15 cellular contexts compared by ENCODE assay signal in genomic region chr9:136398286-136398685, GRCh38. TPM values are rescaled to one million over a fixed set of nuclear protein-coding genes. Genes with fewer than 3 reads are reported as not detected.
DNase-seq lines count a peak whose midpoint lies in the region; ATAC-seq and TF ChIP-seq lines count a peak whose summit lies in the region.
"Had no signal": no experiment of that assay in that cellular context is flagged by ENCODE, and none has a peak within 500 bp of the region (broad histone marks: within the 10 kb centered on the region; RNA-seq: fewer than 3 reads in every experiment).

No MANE protein-coding gene starts in this region.

- H3K27me3 Mint-ChIP-seq in CD4-positive, alpha-beta T cell: no peaks in the 10 kb centered on the region
- no peaks in the 10 kb centered on the region for H3K27me3 Mint-ChIP-seq in activated naive CD8-positive, alpha-beta T cell treated with anti-CD3 and anti-CD28 coated beads, Interleukin-2, amount 10 ng/mL, durations not matched to agents 7 days and 5 days
- no peaks in the 10 kb centered on the region for H3K27me3 Mint-ChIP-seq in naive thymus-derived CD4-positive, alpha-beta T cell

- peaks cover 65% of the 10 kb centered on the region for H3K36me3 ChIP-seq in HUES64 (ENCODE audit: insufficient read depth, low read length)
- H3K36me3 ChIP-seq in naive thymus-derived CD4-positive, alpha-beta T cell (ENCODE audit: control insufficient read depth in 2 of 3, insufficient read depth in 3 of 3, low read length in 3 of 3): peaks cover 0 to 64% (median 18%) of the 10 kb centered on the region in 3 experiments
- peaks cover 0 to 58% (median 13%) of the 10 kb centered on the region in 3 donors for H3K36me3 ChIP-seq in tibial nerve
- H3K36me3 ChIP-seq in colonic mucosa: no peaks in the 10 kb centered on the region
- no peaks in the 10 kb centered on the region for H3K36me3 ChIP-seq in mucosa of descending colon (ENCODE audit: low read depth)

- TF ChIP-seq CTCF in CD4-positive, alpha-beta T cell (IDR thresholded peaks at IDR 0.05): no peak
- TF ChIP-seq CTCF in tibial nerve (IDR thresholded peaks at IDR 0.05) (no peak), colonic mucosa (IDR thresholded peaks at IDR 0.05) (no peak), mucosa of descending colon (IDR thresholded peaks at IDR 0.05) (no peak)

- POLR2A ChIA-PET in CD4-positive, alpha-beta T cell (lab: Charles Lee): no interaction called here
- POLR2A ChIA-PET in activated naive CD8-positive, alpha-beta T cell treated with anti-CD3 and anti-CD28 coated beads, Interleukin-2, amount 10 ng/mL, durations not matched to agents 7 days and 5 days (lab: Charles Lee): no interaction called here
- POLR2A ChIA-PET in naive thymus-derived CD4-positive, alpha-beta T cell (lab: Charles Lee): interaction anchor here (0.8 to 1.7 kb wide), 2 partner anchors 35 to 165 kb away, joined by 4 to 6 read pairs; partner anchors contain the start of gene DNLZ

- H3K9ac ChIP-seq in HUES64 (ENCODE audit: low read depth, low read length) (no peak overlapping the region), colonic mucosa (ENCODE audit: low read depth in 2 of 2, low read length in 2 of 2) (no peak overlapping the region)
- H3K9ac ChIP-seq: parathyroid adenoma had no signal

- no peak for DNase-seq in CD4-positive, alpha-beta T cell
- no peak for DNase-seq in activated naive CD8-positive, alpha-beta T cell treated with anti-CD3 and anti-CD28 coated beads, Interleukin-2, amount 10 ng/mL, durations not matched to agents 7 days and 5 days
- DNase-seq in naive thymus-derived CD4-positive, alpha-beta T cell: no peak
- DNase-seq in tibial nerve (ENCODE audit: low spot score in 2 of 2): no peak
- no peak for DNase-seq in colonic mucosa
- no peak for DNase-seq in NCI-H2227 treated with DMSO at 0.1 percent for 48 hours (lab: John Stamatoyannopoulos, UW)
- no peak for DNase-seq in mucosa of descending colon
- DNase-seq: activated naive CD4-positive, alpha-beta T cell; DMS79 treated with DMSO at 0.1 percent for 48 hours; effector CD8-positive, alpha-beta T cell; NCI-H1048; stimulated activated CD4-positive, alpha-beta T cell treated with anti-CD3 and anti-CD28 coated beads, Interleukin-4, amount 100 ng/mL, for 24 hours had no signal

- CTCF ChIA-PET in CD4-positive, alpha-beta T cell (lab: Charles Lee): interaction anchor here (1.5 kb wide), 1 partner anchor 35 kb away, joined by 7 read pairs; the partner anchor contains the start of gene DNLZ
- CTCF ChIA-PET in naive thymus-derived CD4-positive, alpha-beta T cell (lab: Charles Lee): interaction anchor here (1.1 kb wide), 1 partner anchor 11 kb away, joined by 3 read pairs; no protein-coding TSS in a partner anchor

- peak overlapping the region; percentile 99 for H3K4me3 ChIP-seq in HUES64 (ENCODE audit: low read length)
- no peak overlapping the region for H3K4me3 ChIP-seq in naive thymus-derived CD4-positive, alpha-beta T cell (ENCODE audit: low read length)
- H3K4me3 ChIP-seq in tibial nerve: no peak overlapping the region
- H3K4me3 ChIP-seq in colonic mucosa: no peak overlapping the region
- H3K4me3 ChIP-seq in mucosa of descending colon: no peak overlapping the region

- TF ChIP-seq EP300 in tibial nerve (IDR thresholded peaks at IDR 0.05): no peak

- peaks cover 21% of the 10 kb centered on the region for H3K36me3 Mint-ChIP-seq in CD4-positive, alpha-beta T cell (ENCODE audit: low read depth)
- H3K36me3 Mint-ChIP-seq in activated naive CD8-positive, alpha-beta T cell treated with anti-CD3 and anti-CD28 coated beads, Interleukin-2, amount 10 ng/mL, durations not matched to agents 7 days and 5 days: peaks cover 17% of the 10 kb centered on the region
- H3K36me3 Mint-ChIP-seq in naive thymus-derived CD4-positive, alpha-beta T cell: peaks cover 0 to 14% (median 0%) of the 10 kb centered on the region in 5 donors

- no peaks in the 10 kb centered on the region for H3K4me1 ChIP-seq in HUES64 (ENCODE audit: insufficient read depth, low read length)
- peaks cover 16 to 19% of the 10 kb centered on the region in 2 donors for H3K4me1 ChIP-seq in naive thymus-derived CD4-positive, alpha-beta T cell (ENCODE audit: control insufficient read depth in 2 of 2, insufficient read depth in 2 of 2, low read length in 2 of 2)
- H3K4me1 ChIP-seq in tibial nerve: peaks cover 0 to 30% (median 18%) of the 10 kb centered on the region in 4 donors
- H3K4me1 ChIP-seq in colonic mucosa: peaks cover 16% of the 10 kb centered on the region
- peaks cover 20% of the 10 kb centered on the region for H3K4me1 ChIP-seq in mucosa of descending colon (ENCODE audit: low read depth)
- H3K4me1 ChIP-seq: parathyroid adenoma had no signal

- H3K9me3 Mint-ChIP-seq in CD4-positive, alpha-beta T cell: no peaks in the 10 kb centered on the region
- no peaks in the 10 kb centered on the region for H3K9me3 Mint-ChIP-seq in activated naive CD8-positive, alpha-beta T cell treated with anti-CD3 and anti-CD28 coated beads, Interleukin-2, amount 10 ng/mL, durations not matched to agents 7 days and 5 days
- no peaks in the 10 kb centered on the region for H3K9me3 Mint-ChIP-seq in naive thymus-derived CD4-positive, alpha-beta T cell

- H3K4me3 Mint-ChIP-seq in CD4-positive, alpha-beta T cell: peak overlapping the region; percentile 88
- peak overlapping the region; percentile 84 for H3K4me3 Mint-ChIP-seq in activated naive CD8-positive, alpha-beta T cell treated with anti-CD3 and anti-CD28 coated beads, Interleukin-2, amount 10 ng/mL, durations not matched to agents 7 days and 5 days
- peak overlapping the region; percentile 83 to 90 (median 86) for H3K4me3 Mint-ChIP-seq in naive thymus-derived CD4-positive, alpha-beta T cell

- no peaks in the 10 kb centered on the region for H3K9me3 ChIP-seq in CD4-positive, alpha-beta T cell (ENCODE audit: control insufficient read depth, low read length)
- H3K9me3 ChIP-seq in HUES64 (ENCODE audit: insufficient read depth, low read depth, low read length): no peaks in the 10 kb centered on the region
- H3K9me3 ChIP-seq in naive thymus-derived CD4-positive, alpha-beta T cell (ENCODE audit: control insufficient read depth in 2 of 3, low read length in 3 of 3): no peaks in the 10 kb centered on the region
- H3K9me3 ChIP-seq in tibial nerve: no peaks in the 10 kb centered on the region
- no peaks in the 10 kb centered on the region for H3K9me3 ChIP-seq in colonic mucosa
- no peaks in the 10 kb centered on the region for H3K9me3 ChIP-seq in mucosa of descending colon
- H3K9me3 ChIP-seq: upper lobe of left lung had no signal

- H3K27ac Mint-ChIP-seq in CD4-positive, alpha-beta T cell: no peak overlapping the region
- H3K27ac Mint-ChIP-seq in activated naive CD8-positive, alpha-beta T cell treated with anti-CD3 and anti-CD28 coated beads, Interleukin-2, amount 10 ng/mL, durations not matched to agents 7 days and 5 days: no peak overlapping the region
- peak overlapping the region in 2 of 9 donors; percentile 43 to 75 for H3K27ac Mint-ChIP-seq in naive thymus-derived CD4-positive, alpha-beta T cell

- no peaks in the 10 kb centered on the region for H3K27me3 ChIP-seq in CD4-positive, alpha-beta T cell (ENCODE audit: control insufficient read depth, insufficient read depth, low read length)
- H3K27me3 ChIP-seq in HUES64 (ENCODE audit: insufficient read depth, low read length) (no peaks in the 10 kb centered on the region), tibial nerve (no peaks in the 10 kb centered on the region), colonic mucosa (no peaks in the 10 kb centered on the region)
- no peaks in the 10 kb centered on the region for H3K27me3 ChIP-seq in naive thymus-derived CD4-positive, alpha-beta T cell (ENCODE audit: control insufficient read depth in 2 of 2, insufficient read depth in 2 of 2, low read length in 2 of 2)
- H3K27me3 ChIP-seq: upper lobe of left lung had no signal

- 94% methylated on average over 12 of the region's 12 CpGs for WGBS in HUES64
- 90 to 97% methylated on average over 12 of the region's 12 CpGs for WGBS in tibial nerve, 2 donors

- TF ChIP-seq POLR2A in tibial nerve (IDR thresholded peaks at IDR 0.05): no peak

- no peak for ATAC-seq in CD4-positive, alpha-beta T cell (ENCODE audit: poor library complexity)
- no peak for ATAC-seq in activated naive CD8-positive, alpha-beta T cell treated with anti-CD3 and anti-CD28 coated beads, Interleukin-2, amount 10 ng/mL, durations not matched to agents 7 days and 5 days (ENCODE audit: low read depth)
- ATAC-seq in naive thymus-derived CD4-positive, alpha-beta T cell: no peak
- ATAC-seq in mucosa of descending colon: no peak

- intact Hi-C loops in CD4-positive, alpha-beta T cell (cut with DNase I, micrococcal nuclease): no loop called here
- intact Hi-C loops in naive thymus-derived CD4-positive, alpha-beta T cell (cut with micrococcal nuclease): no loop called here
- intact Hi-C loops in colonic mucosa (cut with DNase I): no loop called here
- intact Hi-C loops in mucosa of descending colon (cut with DNase I, micrococcal nuclease): no loop called here

- H3K4me1 Mint-ChIP-seq in CD4-positive, alpha-beta T cell (ENCODE audit: low read depth): peaks cover 21% of the 10 kb centered on the region
- peaks cover 26% of the 10 kb centered on the region for H3K4me1 Mint-ChIP-seq in activated naive CD8-positive, alpha-beta T cell treated with anti-CD3 and anti-CD28 coated beads, Interleukin-2, amount 10 ng/mL, durations not matched to agents 7 days and 5 days
- peaks cover 16 to 41% (median 26%) of the 10 kb centered on the region in 7 donors for H3K4me1 Mint-ChIP-seq in naive thymus-derived CD4-positive, alpha-beta T cell

- H3K27ac ChIP-seq in CD4-positive, alpha-beta T cell (ENCODE audit: low read depth, low read length): no peak overlapping the region
- H3K27ac ChIP-seq in HUES64 (ENCODE audit: low read depth, low read length): no peak overlapping the region; the same call in 1 of the 2 replicates
- no peak overlapping the region for H3K27ac ChIP-seq in naive thymus-derived CD4-positive, alpha-beta T cell (ENCODE audit: low read depth, low read length)
- H3K27ac ChIP-seq in tibial nerve: peak overlapping the region in 1 of 4 donors; percentile 80
- H3K27ac ChIP-seq in colonic mucosa: no peak overlapping the region
- H3K27ac ChIP-seq: parathyroid adenoma, upper lobe of left lung had no signal

RNA-seq across cellular contexts. Expression of gene SNAPC4, which starts 1.7 kb away (rescaled TPM):
- 1 to 10 TPM; 7.7 to 8.0 TPM for total RNA-seq in CD4-positive, alpha-beta T cell
- 12.8 TPM for polyA plus RNA-seq in HUES64 (2013, experiment 1 of 2)
- 8.4 TPM for polyA plus RNA-seq in HUES64 (2013, experiment 2 of 2)
- 1 to 10 TPM; 9.6 to 9.9 TPM for total RNA-seq in activated naive CD8-positive, alpha-beta T cell treated with anti-CD3 and anti-CD28 coated beads, Interleukin-2, amount 10 ng/mL, durations not matched to agents 7 days and 5 days
- total RNA-seq in naive thymus-derived CD4-positive, alpha-beta T cell: 10 to 100 TPM; 10.0 to 16.3 (median 12.8) TPM
- polyA plus RNA-seq in naive thymus-derived CD4-positive, alpha-beta T cell: 1 to 10 TPM; 1.2 to 2.7 TPM
- 10 to 100 TPM in 1 of 4 donors, 1 to 10 TPM in 3; 7.0 to 21.0 (median 9.5) TPM for total RNA-seq in tibial nerve
- total RNA-seq in colonic mucosa: 1 to 10 TPM; 6.0 to 9.7 TPM
- total RNA-seq in mucosa of descending colon: 1 to 10 TPM; 7.4 to 7.6 (median 7.6) TPM

RNA-seq across cellular contexts. Expression of gene ENTR1, which starts 12.1 kb away (rescaled TPM):
- total RNA-seq in CD4-positive, alpha-beta T cell: 10 to 100 TPM; 37.7 to 43.2 TPM
- 60.6 TPM for polyA plus RNA-seq in HUES64 (2013, experiment 1 of 2)
- polyA plus RNA-seq in HUES64 (2013, experiment 2 of 2): 65.8 TPM
- total RNA-seq in activated naive CD8-positive, alpha-beta T cell treated with anti-CD3 and anti-CD28 coated beads, Interleukin-2, amount 10 ng/mL, durations not matched to agents 7 days and 5 days: 10 to 100 TPM; 55.5 to 56.2 TPM
- 10 to 100 TPM; 56.3 to 89.0 (median 66.6) TPM for total RNA-seq in naive thymus-derived CD4-positive, alpha-beta T cell
- 10 to 100 TPM in 1 of 2 donors, 1 to 10 TPM in 1; 9.2 to 14.4 TPM for polyA plus RNA-seq in naive thymus-derived CD4-positive, alpha-beta T cell
- 100 to 1,000 TPM in 1 of 4 donors, 10 to 100 TPM in 3; 52.6 to 101 (median 70.9) TPM for total RNA-seq in tibial nerve
- 10 to 100 TPM; 24.5 to 48.4 TPM for total RNA-seq in colonic mucosa
- total RNA-seq in mucosa of descending colon: 10 to 100 TPM; 27.8 to 47.6 (median 33.2) TPM

RNA-seq across cellular contexts. Expression of gene PMPCA, which starts 12.2 kb away (rescaled TPM):
- total RNA-seq in CD4-positive, alpha-beta T cell: 100 to 1,000 TPM; 107 to 109 TPM
- polyA plus RNA-seq in HUES64 (2013, experiment 1 of 2): 53.5 TPM
- 51.3 TPM for polyA plus RNA-seq in HUES64 (2013, experiment 2 of 2)
- 10 to 100 TPM; 60.6 to 65.6 TPM for total RNA-seq in activated naive CD8-positive, alpha-beta T cell treated with anti-CD3 and anti-CD28 coated beads, Interleukin-2, amount 10 ng/mL, durations not matched to agents 7 days and 5 days
- total RNA-seq in naive thymus-derived CD4-positive, alpha-beta T cell: 10 to 100 TPM; 60.5 to 86.3 (median 71.6) TPM
- polyA plus RNA-seq in naive thymus-derived CD4-positive, alpha-beta T cell: 10 to 100 TPM; 32.2 to 47.9 TPM
- total RNA-seq in tibial nerve (10 to 100 TPM; 35.6 to 42.0 (median 39.3) TPM), colonic mucosa (10 to 100 TPM; 56.1 to 60.9 TPM), mucosa of descending colon (10 to 100 TPM; 42.1 to 50.7 (median 45.1) TPM)

RNA-seq across cellular contexts. Expression of gene CARD9, which starts 24.8 kb away (rescaled TPM):
- total RNA-seq in CD4-positive, alpha-beta T cell: under 1 TPM; 0.36 to 0.64 TPM
- 0.30 TPM for polyA plus RNA-seq in HUES64 (2013, experiment 1 of 2)
- 0.32 TPM for polyA plus RNA-seq in HUES64 (2013, experiment 2 of 2)
- under 1 TPM; 0.45 to 0.61 TPM for total RNA-seq in activated naive CD8-positive, alpha-beta T cell treated with anti-CD3 and anti-CD28 coated beads, Interleukin-2, amount 10 ng/mL, durations not matched to agents 7 days and 5 days
- total RNA-seq in naive thymus-derived CD4-positive, alpha-beta T cell: 10 to 100 TPM in 1 of 5 experiments, 1 to 10 TPM in 4; 1.1 to 19.9 (median 1.4) TPM
- under 1 TPM; 0.10 to 0.18 TPM for polyA plus RNA-seq in naive thymus-derived CD4-positive, alpha-beta T cell
- total RNA-seq in tibial nerve (10 to 100 TPM in 1 of 4 donors, 1 to 10 TPM in 3; 3.1 to 19.8 (median 3.1) TPM), colonic mucosa (1 to 10 TPM; 1.2 to 1.7 TPM), mucosa of descending colon (1 to 10 TPM; 2.2 to 2.4 (median 2.2) TPM)

RNA-seq across cellular contexts. Expression of gene DNLZ, which starts 34.7 kb away (rescaled TPM):
- 10 to 100 TPM; 15.4 to 17.0 TPM for total RNA-seq in CD4-positive, alpha-beta T cell
- polyA plus RNA-seq in HUES64 (2013, experiment 1 of 2): 18.7 TPM
- 12.0 TPM for polyA plus RNA-seq in HUES64 (2013, experiment 2 of 2)
- total RNA-seq in activated naive CD8-positive, alpha-beta T cell treated with anti-CD3 and anti-CD28 coated beads, Interleukin-2, amount 10 ng/mL, durations not matched to agents 7 days and 5 days: 10 to 100 TPM; 15.4 to 17.0 TPM
- 10 to 100 TPM; 17.2 to 27.5 (median 24.8) TPM for total RNA-seq in naive thymus-derived CD4-positive, alpha-beta T cell
- polyA plus RNA-seq in naive thymus-derived CD4-positive, alpha-beta T cell: 10 to 100 TPM; 46.6 to 51.3 TPM
- 10 to 100 TPM; 49.4 to 79.5 (median 70.8) TPM for total RNA-seq in tibial nerve
- 10 to 100 TPM; 10.0 to 10.8 TPM for total RNA-seq in colonic mucosa
- 10 to 100 TPM in 2 of 3 donors, 1 to 10 TPM in 1; 9.3 to 17.1 (median 10.8) TPM for total RNA-seq in mucosa of descending colon
